In genomic region chr3:194485471-194485875, GRCh38 we compare ENCODE assay signal across 8 cellular contexts. TPM values are rescaled to one million over a fixed set of nuclear protein-coding genes. Genes with fewer than 3 reads are reported as not detected.
DNase-seq lines count a peak whose midpoint lies in the region; ATAC-seq and TF ChIP-seq lines count a peak whose summit lies in the region.

No MANE protein-coding gene starts in this region.

- intact Hi-C loops in OCI-LY7 (cut with micrococcal nuclease; ENCODE audit: unreplicated experiment): loop anchor here (5.0 to 10.0 kb wide), 3 partner anchors 97 to 669 kb away; no protein-coding TSS in a partner anchor

- H3K36me3 ChIP-seq in OCI-LY7 (ENCODE audit: insufficient read depth, low read length) (peaks cover 37% of the 10 kb centered on the region), ectodermal cell (ENCODE audit: control insufficient read depth, insufficient read depth, low read length) (peaks cover 4% of the 10 kb centered on the region), neural cell (ENCODE audit: insufficient read depth, low read length) (no peaks in the 10 kb centered on the region)

- H4K20me1 ChIP-seq in OCI-LY7 (ENCODE audit: insufficient read depth, low read length) (peaks cover 11% of the 10 kb centered on the region), neural cell (ENCODE audit: insufficient read depth) (no peaks in the 10 kb centered on the region)

- no peaks in the 10 kb centered on the region for H3K9me3 ChIP-seq in OCI-LY7 (ENCODE audit: low read length)
- H3K9me3 ChIP-seq in ectodermal cell (ENCODE audit: control insufficient read depth, low read length): no peaks in the 10 kb centered on the region
- H3K9me3 ChIP-seq in neural cell (ENCODE audit: low read length): no peaks in the 10 kb centered on the region

- H3K27ac ChIP-seq in OCI-LY7 (ENCODE audit: low read depth, low read length, poor library complexity, severe bottlenecking) (no peak overlapping the region), ectodermal cell (ENCODE audit: insufficient read depth, low read depth, low read length, poor library complexity, severe bottlenecking) (no peak overlapping the region), neural cell (ENCODE audit: low read length) (peak overlapping the region; percentile 62)

- H3K4me1 ChIP-seq in OCI-LY7 (ENCODE audit: insufficient read depth, low read length, poor library complexity, severe bottlenecking) (peaks cover 36% of the 10 kb centered on the region), ectodermal cell (ENCODE audit: control insufficient read depth, insufficient read depth, low read length) (peaks cover 7% of the 10 kb centered on the region)

- H3K27me3 ChIP-seq in ectodermal cell (ENCODE audit: control insufficient read depth, insufficient read depth, low read length, poor library complexity, severe bottlenecking) (no peaks in the 10 kb centered on the region), neural cell (ENCODE audit: insufficient read depth, low read depth, low read length) (no peaks in the 10 kb centered on the region)

- peak overlapping the region; percentile 98 for H3K4me2 ChIP-seq in OCI-LY7 (ENCODE audit: low read length)
- H3K4me2 ChIP-seq in neural cell (ENCODE audit: low read length): peak overlapping the region; percentile 85

- peak overlapping the region; percentile 79 for H3K9ac ChIP-seq in neural cell (ENCODE audit: low read length)

- no peak for ATAC-seq in GM21723 (IDR thresholded peaks at IDR 0.05; ENCODE audit: unreplicated experiment)

- no peak for TF ChIP-seq EP300 in neural cell (conservative IDR thresholded peaks at IDR 0.05; ENCODE audit: poor library complexity, severe bottlenecking)

- TF ChIP-seq CTCF in OCI-LY7 (conservative IDR thresholded peaks at IDR 0.05; ENCODE audit: low read length): no peak
- TF ChIP-seq CTCF in neural cell (IDR thresholded peaks at IDR 0.05; ENCODE audit: poor library complexity, severe bottlenecking): no peak

- H3K4me3 ChIP-seq in OCI-LY7 (ENCODE audit: low read depth, low read length, poor library complexity, severe bottlenecking): peak overlapping the region; percentile 73
- peak overlapping the region; percentile 70 for H3K4me3 ChIP-seq in ectodermal cell (ENCODE audit: insufficient read depth, low read depth, low read length)
- peak overlapping the region; percentile 91 for H3K4me3 ChIP-seq in neural cell (ENCODE audit: low read length)

- DNase-seq in GM03348 (ENCODE audit: low spot score) (peak; percentile 40), OCI-LY7 (ENCODE audit: low spot score) (no peak), NCI-H2029 (lab: John Stamatoyannopoulos, UW) (no peak), HK-2 (ENCODE audit: unreplicated experiment) (no peak), middle frontal gyrus (ENCODE audit: extremely low spot score, low spot score) (no peak)

- POLR2A ChIA-PET in OCI-LY7 (lab: Charles Lee): interaction anchor here (1.0 to 1.3 kb wide), 4 partner anchors 11 to 520 kb away, joined by 3 to 4 read pairs (median 3); partner anchors contain the start of gene LSG1

- H2AFZ ChIP-seq in OCI-LY7 (ENCODE audit: low read length) (peak overlapping the region; percentile 4; the same call in 1 of the 2 replicates), neural cell (ENCODE audit: low read depth, low read length) (peak overlapping the region; percentile 40)

- WGBS in ectodermal cell, 2 experiments: 75 to 76% methylated on average over 6 of the region's 6 CpGs

- no peaks in the 10 kb centered on the region for H3K9me2 ChIP-seq in OCI-LY7 (ENCODE audit: insufficient read depth, low read length)
- H3K9me2 ChIP-seq in neural cell (ENCODE audit: insufficient read depth, low read length): no peaks in the 10 kb centered on the region

- CTCF ChIA-PET in OCI-LY7 (lab: Charles Lee; ENCODE audit: unreplicated experiment): interaction anchor here (0.6 kb wide), 1 partner anchor 9 kb away, joined by 3 read pairs; no protein-coding TSS in a partner anchor

- no peak for TF ChIP-seq RAD21 in neural cell (conservative IDR thresholded peaks at IDR 0.05)

- H3F3A ChIP-seq in neural cell (ENCODE audit: insufficient read depth, low read length, poor library complexity, severe bottlenecking): no peaks in the 10 kb centered on the region

- peaks cover 43% of the 10 kb centered on the region for H3K79me2 ChIP-seq in OCI-LY7 (ENCODE audit: insufficient read depth, low read depth, low read length)
- H3K79me2 ChIP-seq in neural cell (replicated peaks; ENCODE audit: insufficient read depth, low read length): peaks cover 52% of the 10 kb centered on the region

- no TSS peak for BruUV-seq in OCI-LY7 (replicated peaks; lab: Mats Ljungman, UMichigan)

TF ChIP-seq in neural cell, 6 proteins besides CTCF, POLR2A, EP300 and RAD21:
- TF ChIP-seq MXI1 (conservative IDR thresholded peaks at IDR 0.05; ENCODE audit: poor library complexity, severe bottlenecking): no peak
- no peak for TF ChIP-seq EZH2 (IDR thresholded peaks at IDR 0.05; ENCODE audit: borderline replicate concordance, insufficient read depth, low read length, poor library complexity, severe bottlenecking)
- no peak for TF ChIP-seq POLR2AphosphoS5 (IDR thresholded peaks at IDR 0.05)
- no peak for TF ChIP-seq SMC3 (conservative IDR thresholded peaks at IDR 0.05; ENCODE audit: poor library complexity)
- no peak for TF ChIP-seq REST (IDR thresholded peaks at IDR 0.05; ENCODE audit: borderline replicate concordance)
- TF ChIP-seq TAF1 (IDR thresholded peaks at IDR 0.05; ENCODE audit: low read depth): no peak

RNA-seq across cellular contexts. Expression of gene ATP13A3, which starts 1.3 kb away (rescaled TPM):
- total RNA-seq in OCI-LY7 (2014; rRNA removed; shearing (Covaris generic)): 84.5 and 103 TPM in 2 replicates
- total RNA-seq in OCI-LY7 (2022): 69.5 and 79.5 TPM in 2 replicates
- 58.5 TPM for polyA plus RNA-seq in ectodermal cell (2013, experiment 1 of 4)
- 61.5 TPM for polyA plus RNA-seq in ectodermal cell (2013, experiment 2 of 4)
- polyA plus RNA-seq in ectodermal cell (2013, experiment 3 of 4): 47.8 TPM
- 48.2 TPM for polyA plus RNA-seq in ectodermal cell (2013, experiment 4 of 4)
- 60.1 and 64.7 TPM in 2 replicates for polyA plus RNA-seq in neural cell
- polyA minus RNA-seq in neural cell: 162 and 220 TPM in 2 replicates
